In the genomic region with DNA sequence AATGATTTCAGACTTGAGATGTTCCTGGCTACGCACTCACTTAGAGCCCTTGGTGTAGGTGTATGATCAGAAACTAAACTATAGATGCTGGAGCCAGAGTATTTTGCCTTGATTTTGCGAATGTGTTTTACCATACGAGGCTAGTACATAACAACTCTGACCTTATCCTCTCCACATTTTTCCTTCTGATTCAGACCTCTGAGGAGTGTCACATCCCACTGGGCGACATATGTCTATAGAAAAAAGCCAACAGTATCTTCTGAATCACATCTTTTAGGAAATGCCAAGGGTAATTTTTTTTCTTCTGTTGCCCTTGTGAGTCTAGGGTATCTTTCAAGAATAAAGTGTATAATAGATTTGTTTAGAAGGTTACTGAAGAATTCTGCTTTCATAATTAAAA, we compare ENCODE assay signal across 24 cellular contexts.
"Had no signal": no experiment of that assay in that cellular context is flagged by ENCODE, and none has a peak within 500 bp of the region (broad histone marks: within the 10 kb centered on the region; RNA-seq: fewer than 3 reads in every experiment).

No MANE protein-coding gene starts in this region.

- H3K4me3 ChIP-seq: breast epithelium, SJCRH30 had no signal

- H3K27ac Mint-ChIP-seq: activated CD4-positive, alpha-beta T cell treated with anti-CD3 and anti-CD28 coated beads for 36 hours; activated CD8-positive, alpha-beta T cell treated with anti-CD3 and anti-CD28 coated beads, Interleukin-2, amount 10 ng/mL, durations not matched to agents 7 days and 5 days; activated naive CD4-positive, alpha-beta T cell treated with anti-CD3 and anti-CD28 coated beads, Interleukin-2, amount 10 ng/mL, durations not matched to agents 7 days and 5 days; activated naive CD8-positive, alpha-beta T cell treated with anti-CD3 and anti-CD28 coated beads, Interleukin-2, amount 10 ng/mL, durations not matched to agents 7 days and 5 days; activated T-cell treated with anti-CD3 and anti-CD28 coated beads, Interleukin-2, amount 50 U/mL, for 24 hours had no signal

- H3K27ac ChIP-seq: SJCRH30, WERI-Rb-1 had no signal

- DNase-seq: activated CD4-positive, alpha-beta T cell treated with anti-CD3 and anti-CD28 coated beads for 36 hours; activated CD4-positive, alpha-beta T cell treated with anti-CD3 and anti-CD28 coated beads, Interleukin-2, amount 50 U/mL, for 4 hours; activated CD8-positive, alpha-beta memory T cell treated with anti-CD3 and anti-CD28 coated beads, Interleukin-2, amount 50 U/mL, for 48 hours; activated CD8-positive, alpha-beta T cell treated with anti-CD3 and anti-CD28 coated beads, Interleukin-2, amount 10 ng/mL, durations not matched to agents 7 days and 5 days; activated gamma-delta T cell; activated naive CD4-positive, alpha-beta T cell treated with anti-CD3 and anti-CD28 coated beads, Interleukin-2, amount 10 ng/mL, durations not matched to agents 7 days and 5 days; activated naive CD8-positive, alpha-beta T cell treated with anti-CD3 and anti-CD28 coated beads, Interleukin-2, amount 10 ng/mL, durations not matched to agents 7 days and 5 days; activated T-cell treated with anti-CD3 and anti-CD28 coated beads, Interleukin-2, amount 50 U/mL, for 24 hours; aorta; KBM-7; NCI-H1048; NCI-H1417; NCI-H1694; NCI-H2081; NCI-H2227 treated with DMSO at 0.1 percent for 48 hours; NCI-H510A; NCI-H526 treated with DMSO at 0.1 percent for 48 hours; NCI-H82; RPMI8226; SJCRH30; SK-N-SH; T-helper 1 cell; WERI-Rb-1 had no signal

- H3K4me1 ChIP-seq: breast epithelium, SJCRH30 had no signal

- H3K4me3 Mint-ChIP-seq: activated CD4-positive, alpha-beta T cell treated with anti-CD3 and anti-CD28 coated beads for 36 hours; activated CD8-positive, alpha-beta T cell treated with anti-CD3 and anti-CD28 coated beads, Interleukin-2, amount 10 ng/mL, durations not matched to agents 7 days and 5 days; activated naive CD4-positive, alpha-beta T cell treated with anti-CD3 and anti-CD28 coated beads, Interleukin-2, amount 10 ng/mL, durations not matched to agents 7 days and 5 days; activated naive CD8-positive, alpha-beta T cell treated with anti-CD3 and anti-CD28 coated beads, Interleukin-2, amount 10 ng/mL, durations not matched to agents 7 days and 5 days; activated T-cell treated with anti-CD3 and anti-CD28 coated beads, Interleukin-2, amount 50 U/mL, for 24 hours had no signal

- H3K9me3 Mint-ChIP-seq: activated naive CD4-positive, alpha-beta T cell treated with anti-CD3 and anti-CD28 coated beads, Interleukin-2, amount 10 ng/mL, durations not matched to agents 7 days and 5 days; activated naive CD8-positive, alpha-beta T cell treated with anti-CD3 and anti-CD28 coated beads, Interleukin-2, amount 10 ng/mL, durations not matched to agents 7 days and 5 days; activated T-cell treated with anti-CD3 and anti-CD28 coated beads, Interleukin-2, amount 50 U/mL, for 24 hours had no signal

- H3K36me3 ChIP-seq: breast epithelium, SJCRH30, WERI-Rb-1 had no signal

- H3K27me3 Mint-ChIP-seq: activated naive CD4-positive, alpha-beta T cell treated with anti-CD3 and anti-CD28 coated beads, Interleukin-2, amount 10 ng/mL, durations not matched to agents 7 days and 5 days; activated naive CD8-positive, alpha-beta T cell treated with anti-CD3 and anti-CD28 coated beads, Interleukin-2, amount 10 ng/mL, durations not matched to agents 7 days and 5 days had no signal

- H3K4me1 Mint-ChIP-seq: activated CD4-positive, alpha-beta T cell treated with anti-CD3 and anti-CD28 coated beads for 36 hours had no signal

- H3K27me3 ChIP-seq: breast epithelium, SJCRH30 had no signal
